In the genomic region with DNA sequence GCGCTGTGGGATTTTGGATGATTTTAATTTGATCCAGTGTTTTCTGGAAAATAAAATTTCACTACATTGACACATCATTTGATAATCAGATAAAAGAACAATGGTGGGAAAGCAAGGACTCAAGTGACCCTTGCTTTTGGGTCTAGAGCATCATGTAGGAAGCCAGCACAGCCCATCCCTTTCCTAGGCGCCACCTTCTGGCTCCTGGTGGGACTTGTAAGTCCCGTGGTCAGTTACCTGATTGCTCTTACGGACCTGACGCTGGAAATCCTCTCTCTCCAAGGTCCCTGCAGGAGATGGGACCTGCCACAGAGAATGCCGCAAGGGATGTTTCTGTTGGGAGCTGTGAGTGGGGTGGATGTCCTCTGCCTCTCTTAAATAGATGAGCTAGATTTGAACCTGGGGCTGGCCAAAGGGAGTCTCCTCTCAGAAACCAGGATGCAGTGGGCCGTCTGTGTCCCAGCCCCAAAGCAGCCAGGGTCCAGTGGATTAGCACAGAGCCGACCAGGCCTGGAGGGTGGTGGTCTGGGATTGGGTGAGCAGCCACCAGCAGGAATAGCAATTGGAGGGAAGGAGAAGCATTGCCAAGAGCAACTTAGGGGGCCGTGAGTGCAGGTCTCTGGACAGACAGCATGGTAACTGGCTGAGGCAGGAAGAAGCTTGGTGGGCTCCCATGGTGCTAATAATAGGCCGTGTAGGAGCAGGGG, we compare ENCODE assay signal across 8 cellular contexts. TPM values are rescaled to one million over a fixed set of nuclear protein-coding genes. Genes with fewer than 3 reads are reported as not detected.
DNase-seq lines count a peak whose midpoint lies in the region; ATAC-seq and TF ChIP-seq lines count a peak whose summit lies in the region.

No MANE protein-coding gene starts in this region.

- H3K9me3 ChIP-seq in sigmoid colon = no peaks in the 10 kb centered on the region
- H3K9me3 ChIP-seq in T-helper 17 cell (ENCODE audit: control insufficient read depth, low read length, poor library complexity, severe bottlenecking) = no peaks in the 10 kb centered on the region

- ATAC-seq in GM18870 (IDR thresholded peaks at IDR 0.05; ENCODE audit: unreplicated experiment) = no peak
- ATAC-seq in T-helper 17 cell = no peak

- H3K36me3 ChIP-seq in sigmoid colon = peaks cover 0 to 3% (median 0%) of the 10 kb centered on the region in 4 donors

- H3K4me3 ChIP-seq in NB4 (ENCODE audit: low read depth, low read length) = no peak overlapping the region
- no peak overlapping the region for H3K4me3 ChIP-seq in epithelial cell of esophagus (ENCODE audit: low read length)
- H3K4me3 ChIP-seq in sigmoid colon = no peak overlapping the region

- H3K4me1 Mint-ChIP-seq in T-helper 17 cell = peaks cover 2% of the 10 kb centered on the region

- H3K36me3 Mint-ChIP-seq in T-helper 17 cell (ENCODE audit: low read depth) = no peaks in the 10 kb centered on the region

- H3K27ac Mint-ChIP-seq in T-helper 17 cell = no peak overlapping the region

- 49 to 76% methylated on average over 10 of the region's 10 CpGs for WGBS in sigmoid colon, 2 donors

- peaks cover 37% of the 10 kb centered on the region for H3K27me3 Mint-ChIP-seq in T-helper 17 cell

- TF ChIP-seq POLR2A in NB4 (IDR thresholded peaks at IDR 0.05; ENCODE audit: extremely low read depth, insufficient read length) (no peak), sigmoid colon (IDR thresholded peaks at IDR 0.05) (no peak)

- intact Hi-C loops in sigmoid colon (cut with DNase I) = no loop called here

- TF ChIP-seq CTCF in NB4 (IDR thresholded peaks at IDR 0.05; ENCODE audit: low read depth, low read length) (peak; percentile 61), epithelial cell of esophagus (IDR thresholded peaks at IDR 0.05; ENCODE audit: insufficient read depth, low read depth, low read length, missing control alignments) (peak; percentile 58), sigmoid colon (IDR thresholded peaks at IDR 0.05) (no peak)

- H3K27ac ChIP-seq in sigmoid colon = peak overlapping the region in 2 of 4 donors; percentile 19 to 47

- H3K4me1 ChIP-seq in sigmoid colon = peaks cover 0 to 83% (median 65%) of the 10 kb centered on the region in 4 donors

- TF ChIP-seq EP300 in sigmoid colon (IDR thresholded peaks at IDR 0.05) = no peak

- peak; percentile 23 for DNase-seq in NCI-H748 (lab: John Stamatoyannopoulos, UW; ENCODE audit: unreplicated experiment)
- DNase-seq in NCI-H748 treated with DMSO at 0.1 percent for 48 hours (lab: John Stamatoyannopoulos, UW) = no peak
- DNase-seq in NB4 (ENCODE audit: low read depth) = peak; percentile 58
- peak; percentile 61 for DNase-seq in epithelial cell of esophagus (ENCODE audit: low read depth)
- DNase-seq in sigmoid colon = peak; percentile 62
- DNase-seq in T-helper 17 cell = no peak
- no peak for DNase-seq in MV-4-11 (lab: John Stamatoyannopoulos, UW)

- H3K27me3 ChIP-seq in sigmoid colon = no peaks in the 10 kb centered on the region

- no peak overlapping the region for H3K4me3 Mint-ChIP-seq in T-helper 17 cell

RNA-seq across cellular contexts. Expression of a gene that starts 21.7 kb away (rescaled TPM):
- total RNA-seq in sigmoid colon (100 to 1,000 TPM; 120 to 295 (median 205) TPM), T-helper 17 cell (under 1 TPM in 1 of 2 donors, not detected in 1; 0.26 TPM)
- 10 to 100 TPM in 2 of 3 donors, 1 to 10 TPM in 1; 4.6 to 40.0 (median 10.2) TPM for polyA plus RNA-seq in sigmoid colon

Comparison
In these comparisons a context has a peak if more than half of its experiments do, and no peak if none do; other contexts are left out.
1. DNase-seq: peak in NCI-H748 (single experiment), NB4 (single experiment), epithelial cell of esophagus (single experiment) and sigmoid colon (single experiment); none in NCI-H748 treated with DMSO at 0.1 percent for 48 hours (single experiment), T-helper 17 cell (0 of 3) and MV-4-11 (single experiment).
2. CTCF ChIP-seq: peak in NB4 (single experiment) and epithelial cell of esophagus (single experiment); none in sigmoid colon (0 of 4).
3. RNA of a gene that starts 21.7 kb away (total RNA-seq): 120 to 295 TPM in sigmoid colon; 0.26 TPM in T-helper 17 cell; every median in the first group is over 10 times any median in the second.